In genomic region chr2:19301706-19302105, GRCh38 we compare ENCODE assay signal across 20 cellular contexts. TPM values are rescaled to one million over a fixed set of nuclear protein-coding genes. Genes with fewer than 3 reads are reported as not detected.
"Had no signal": no experiment of that assay in that cellular context is flagged by ENCODE, and none has a peak within 500 bp of the region (broad histone marks: within the 10 kb centered on the region; RNA-seq: fewer than 3 reads in every experiment).

No MANE protein-coding gene starts in this region.

- H3K4me2 ChIP-seq: hepatocyte had no signal

- H3K36me3 ChIP-seq: esophagus muscularis mucosa, gastroesophageal sphincter, heart left ventricle, left lung, lower lobe of right lung had no signal

- H3K27me3 Mint-ChIP-seq: naive thymus-derived CD4-positive, alpha-beta T cell had no signal

- H3K4me3 ChIP-seq: coronary artery, dorsolateral prefrontal cortex, esophagus muscularis mucosa, gastroesophageal sphincter, heart left ventricle, hepatocyte, left lung, lower lobe of right lung had no signal

- H3K4me1 Mint-ChIP-seq: immature natural killer cell; naive thymus-derived CD4-positive, alpha-beta T cell had no signal

- H3K27me3 ChIP-seq: dorsolateral prefrontal cortex, esophagus muscularis mucosa, foreskin keratinocyte, gastroesophageal sphincter, heart left ventricle, hepatocyte, left lung had no signal

- H2AFZ ChIP-seq: hepatocyte had no signal

- H3K9me3 ChIP-seq: esophagus muscularis mucosa, gastroesophageal sphincter, heart left ventricle, left lung, lower lobe of right lung had no signal

- H3K79me2 ChIP-seq: hepatocyte had no signal

- H3K9me3 Mint-ChIP-seq: effector memory CD8-positive, alpha-beta T cell had no signal

- DNase-seq: dermis blood vessel endothelial cell; dorsolateral prefrontal cortex; effector CD4-positive, alpha-beta T cell; effector memory CD8-positive, alpha-beta T cell; heart left ventricle; hypothalamus; immature natural killer cell; left cardiac atrium; left lung; left ventricle myocardium superior; lower lobe of right lung; mesenchymal stem cell; naive thymus-derived CD4-positive, alpha-beta T cell had no signal

- H3K27ac Mint-ChIP-seq: immature natural killer cell; naive thymus-derived CD4-positive, alpha-beta T cell had no signal

- H3K4me1 ChIP-seq: foreskin keratinocyte, heart left ventricle had no signal

- H3K27ac ChIP-seq: coronary artery, dorsolateral prefrontal cortex, esophagus muscularis mucosa, foreskin keratinocyte, gastroesophageal sphincter, heart left ventricle, hepatocyte, left lung, lower lobe of right lung had no signal

- H3K4me3 Mint-ChIP-seq: effector memory CD8-positive, alpha-beta T cell; immature natural killer cell; naive thymus-derived CD4-positive, alpha-beta T cell had no signal

RNA-seq across cellular contexts. Expression of gene OSR1, which starts 56.7 kb away (rescaled TPM):
- total RNA-seq: endothelial cell of umbilical vein; epithelial cell of proximal tubule; naive thymus-derived CD4-positive, alpha-beta T cell had no signal
- polyA plus RNA-seq: endothelial cell of umbilical vein; immature natural killer cell; naive thymus-derived CD4-positive, alpha-beta T cell had no signal
